ENCODE assay signal across 1 cellular context in genomic region chr21:17818158-17819113, GRCh38.
TF ChIP-seq lines count a peak whose summit lies in the region.

No MANE protein-coding gene starts in this region.

TF ChIP-seq in HepG2, 621 proteins besides CTCF, POLR2A, EP300 and RAD21 (continued from another document):
- TF ChIP-seq PTBP1 (IDR thresholded peaks at IDR 0.05; ENCODE audit: low read depth, low read length, poor library complexity, severe bottlenecking): no peak
- TF ChIP-seq SPEN (CRISPR knock-in tag; IDR thresholded peaks at IDR 0.05; ENCODE audit: low read depth): no peak
- TF ChIP-seq ZBTB7A (CRISPR knock-in tag; IDR thresholded peaks at IDR 0.05): no peak
- TF ChIP-seq RCOR2 (CRISPR knock-in tag; IDR thresholded peaks at IDR 0.05): no peak
- TF ChIP-seq ZNF24 (IDR thresholded peaks at IDR 0.05): no peak
- TF ChIP-seq ZFX (CRISPR knock-in tag; IDR thresholded peaks at IDR 0.05; ENCODE audit: low read depth): peak; percentile 58; the same call in 1 of the 2 replicates
- peak; percentile 60 for TF ChIP-seq BCL6 (CRISPR knock-in tag; IDR thresholded peaks at IDR 0.05)
- TF ChIP-seq HNRNPLL (IDR thresholded peaks at IDR 0.05; ENCODE audit: low read depth, low read length, poor library complexity, severe bottlenecking): peak; percentile 77
- peak; percentile 63; the same call in 1 of the 2 replicates for TF ChIP-seq TFDP2 (CRISPR knock-in tag; IDR thresholded peaks at IDR 0.05)
- TF ChIP-seq REPIN1 (CRISPR knock-in tag; IDR thresholded peaks at IDR 0.05; ENCODE audit: borderline replicate concordance, low read depth): 0 out of 2 replicates have a peak, but pooled peaks have one; percentile 14
- 0 out of 2 replicates have a peak, but pooled peaks have one; percentile 52 for TF ChIP-seq BATF2 (CRISPR knock-in tag; IDR thresholded peaks at IDR 0.05)
- TF ChIP-seq ZNF44 (CRISPR knock-in tag; IDR thresholded peaks at IDR 0.05): no peak
- TF ChIP-seq ZSCAN12 (CRISPR knock-in tag; IDR thresholded peaks at IDR 0.05): 0 out of 2 replicates have a peak, but pooled peaks have one; percentile 42
- TF ChIP-seq CERS6 (CRISPR knock-in tag; IDR thresholded peaks at IDR 0.05): no peak
- no peak for TF ChIP-seq HIC2 (CRISPR knock-in tag; IDR thresholded peaks at IDR 0.05; ENCODE audit: low read depth)
- 0 out of 2 replicates have a peak, but pooled peaks have one; percentile 26 for TF ChIP-seq ZNF30 (CRISPR knock-in tag; IDR thresholded peaks at IDR 0.05)
- TF ChIP-seq ZNF232 (CRISPR knock-in tag; IDR thresholded peaks at IDR 0.05; ENCODE audit: borderline replicate concordance): 0 out of 2 replicates have a peak, but pooled peaks have one; percentile 23
- TF ChIP-seq ZBTB1 (CRISPR knock-in tag; IDR thresholded peaks at IDR 0.05; ENCODE audit: borderline replicate concordance): no peak
- no peak for TF ChIP-seq HNF4G (IDR thresholded peaks at IDR 0.05; ENCODE audit: borderline replicate concordance, low read depth, low read length)
- TF ChIP-seq HNF4G (CRISPR knock-in tag; IDR thresholded peaks at IDR 0.05; ENCODE audit: borderline replicate concordance, low read depth): 0 out of 2 replicates have a peak, but pooled peaks have one; percentile 15
- peak; percentile 71 for TF ChIP-seq HDAC1 (CRISPR knock-in tag; IDR thresholded peaks at IDR 0.05)
- peak; percentile 25; the same call in 1 of the 2 replicates for TF ChIP-seq ZBED4 (CRISPR knock-in tag; IDR thresholded peaks at IDR 0.05; ENCODE audit: borderline replicate concordance)
